8 cellular contexts compared by ENCODE assay signal in the genomic region with DNA sequence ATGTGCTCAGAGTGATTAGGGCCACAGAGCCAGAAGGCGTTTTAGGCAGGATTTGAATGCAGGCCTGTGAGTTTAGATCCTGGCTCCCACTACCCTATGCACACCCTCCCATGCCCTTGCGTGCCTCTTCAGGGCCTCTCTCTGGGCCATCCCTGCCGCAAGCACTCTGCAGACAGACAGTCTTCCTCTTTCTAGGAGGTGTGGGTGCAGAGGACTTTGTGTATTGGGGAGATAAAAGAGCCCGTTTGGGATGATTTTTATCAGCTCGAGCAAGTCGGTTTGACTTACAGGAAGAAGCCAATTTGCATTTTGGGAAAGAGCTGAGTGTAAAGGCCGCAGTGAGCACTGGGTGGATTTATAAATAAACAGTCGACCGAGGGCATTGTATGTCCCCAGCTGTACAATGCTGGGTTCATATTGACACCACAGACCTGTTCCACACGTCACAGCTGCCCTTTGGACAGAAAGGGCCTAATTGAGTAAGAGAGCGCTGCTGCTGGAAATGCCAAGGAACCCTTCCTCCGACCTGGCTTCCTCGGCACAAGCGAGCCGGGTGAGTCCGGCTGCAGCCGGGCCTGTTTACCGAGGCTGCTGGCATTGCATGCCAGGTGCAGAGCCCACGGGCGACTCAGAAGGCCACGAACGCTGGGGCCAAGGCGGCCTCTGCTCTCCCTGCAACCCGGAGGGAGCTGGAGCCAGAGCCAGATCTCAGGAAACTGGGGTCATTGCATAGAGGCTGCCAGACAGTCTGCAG. TPM values are rescaled to one million over a fixed set of nuclear protein-coding genes. Genes with fewer than 3 reads are reported as not detected.
DNase-seq lines count a peak whose midpoint lies in the region; ATAC-seq, FAIRE-seq and TF ChIP-seq lines count a peak whose summit lies in the region.

No MANE protein-coding gene starts in this region.

- TF ChIP-seq CTCF in IMR-90 (conservative IDR thresholded peaks at IDR 0.05; ENCODE audit: low read depth, low read length) (no peak), body of pancreas (IDR thresholded peaks at IDR 0.05) (no peak)

- H3K9me3 ChIP-seq in IMR-90 (ENCODE audit: control insufficient read depth, insufficient read depth, low read length), result no peaks in the 10 kb centered on the region
- H3K9me3 ChIP-seq in body of pancreas, result no peaks in the 10 kb centered on the region
- H3K9me3 ChIP-seq in mesodermal cell (ENCODE audit: control insufficient read depth, low read length), result no peaks in the 10 kb centered on the region

- peak overlapping the region; percentile 72 for H2AK5ac ChIP-seq in IMR-90 (ENCODE audit: low read depth, low read length)

- in situ Hi-C loops in IMR-90 (cut with MboI; ENCODE audit: low sequenced_read_pairs), result no loop called here

- H3K27ac ChIP-seq in IMR-90 (ENCODE audit: insufficient read depth, low read length) (peak overlapping the region; percentile 78), body of pancreas (peak overlapping the region; percentile 69 to 91 (median 82)), mesodermal cell (ENCODE audit: low read depth, low read length, severe bottlenecking) (peak overlapping the region; percentile 5)

- H2BK15ac ChIP-seq in IMR-90 (ENCODE audit: low read depth, low read length), result peak overlapping the region; percentile 48; the same call in 1 of the 3 replicates

- POLR2A ChIA-PET in IMR-90 (lab: Charles Lee; ENCODE audit: unreplicated experiment), result interaction anchor here (0.5 kb wide), 1 partner anchor 11 kb away, joined by 4 read pairs; no protein-coding TSS in a partner anchor

- H3K4me3 ChIP-seq in IMR-90 (ENCODE audit: insufficient read depth, low read depth, low read length) (no peak overlapping the region), body of pancreas (no peak overlapping the region), mesodermal cell (ENCODE audit: extremely low read depth, insufficient read depth, low read length, poor library complexity, severe bottlenecking) (no peak overlapping the region)

- H3K4ac ChIP-seq in IMR-90 (ENCODE audit: low read depth, low read length), result peak overlapping the region; percentile 78

- 0 out of 2 replicates have a peak overlapping the region, but pooled peaks have one; percentile 1 for H3K56ac ChIP-seq in IMR-90 (ENCODE audit: extremely low read depth, insufficient read depth, low read length)

- peaks cover 12 to 95% of the 10 kb centered on the region in 2 experiments; a peak in 3 of 4 replicates for H3K79me1 ChIP-seq in IMR-90 (ENCODE audit: low read depth in 1 of 2, low read length in 2 of 2)

- ATAC-seq in IMR-90 (ENCODE audit: low read depth) (peak; percentile 50), body of pancreas (peak; percentile 83), GM18511 (IDR thresholded peaks at IDR 0.05; ENCODE audit: unreplicated experiment) (no peak)

- H2AK9ac ChIP-seq in IMR-90 (replicated peaks; ENCODE audit: low read depth, low read length, poor library complexity), result peak overlapping the region; percentile 66

- 37% methylated on average over 20 of the region's 24 CpGs; no CpG with 5 or more reads in 1 of the 2 experiments for WGBS in IMR-90 (ENCODE audit: extremely low coverage in 2 of 2, insufficient read length in 1 of 2), 2 experiments
- 7 to 23% methylated on average over 14 to 24 of the region's 24 CpGs for WGBS in body of pancreas, 2 donors
- 84 to 88% methylated on average over 22 of the region's 24 CpGs for WGBS in mesodermal cell (ENCODE audit: insufficient coverage in 2 of 2), 2 experiments

- peak overlapping the region; percentile 12 for H3K4me2 ChIP-seq in IMR-90 (ENCODE audit: low read depth, low read length)

- dilution Hi-C loops in IMR-90 (cut with HindIII; ENCODE audit: low sequenced_read_pairs, unreplicated experiment), result no loop called here

- H3K14ac ChIP-seq in IMR-90 (replicated peaks; ENCODE audit: low read depth, low read length), result peak overlapping the region; percentile 91

- H3K4me1 ChIP-seq in IMR-90 (ENCODE audit: control insufficient read depth, insufficient read depth, low read length) (peaks cover 62% of the 10 kb centered on the region), body of pancreas (peaks cover 82% of the 10 kb centered on the region), mesodermal cell (ENCODE audit: control insufficient read depth, insufficient read depth, low read length, poor library complexity, severe bottlenecking) (peaks cover 63% of the 10 kb centered on the region)

- CTCF ChIA-PET in IMR-90 (lab: Yijun Ruan, JAX), result no interaction called here

- no peak for TF ChIP-seq RAD21 in IMR-90 (IDR thresholded peaks at IDR 0.05; ENCODE audit: low read length)

- peaks cover 17% of the 10 kb centered on the region; the same call in 1 of the 2 replicates for H3K36me3 ChIP-seq in IMR-90 (ENCODE audit: control insufficient read depth, insufficient read depth, low read length)
- H3K36me3 ChIP-seq in body of pancreas (replicated peaks in 1 of 2; ENCODE audit: insufficient read depth in 1 of 2, low read depth in 2 of 2), result no peaks in the 10 kb centered on the region
- H3K36me3 ChIP-seq in mesodermal cell (ENCODE audit: control insufficient read depth, insufficient read depth, low read length), result peaks cover 56% of the 10 kb centered on the region

- H2BK120ac ChIP-seq in IMR-90 (ENCODE audit: low read depth, low read length), result peak overlapping the region; percentile 74

- peaks cover 99% of the 10 kb centered on the region for H4K20me1 ChIP-seq in IMR-90 (ENCODE audit: insufficient read depth, low read length)

- peak overlapping the region; percentile 4; the same call in 1 of the 2 replicates for H3K18ac ChIP-seq in IMR-90 (ENCODE audit: low read depth, low read length)

- peak overlapping the region; percentile 79 for H4K91ac ChIP-seq in IMR-90 (ENCODE audit: insufficient read depth, low read depth, low read length)

- 0 out of 2 replicates have a peak overlapping the region, but pooled peaks have one; percentile 3 for H2BK20ac ChIP-seq in IMR-90 (ENCODE audit: low read depth, low read length)

- DNase-seq in GM12891 (ENCODE audit: insufficient read length, low spot score), result no peak
- DNase-seq in IMR-90, result peak; percentile 81
- DNase-seq in body of pancreas, result peak; percentile 77 to 93 (median 88)
- DNase-seq in NCI-H1105 treated with DMSO at 0.1 percent for 48 hours (lab: John Stamatoyannopoulos, UW), result no peak
- no peak for DNase-seq in GM03348 (ENCODE audit: low spot score)
- no peak for DNase-seq in NCI-H1105 (lab: John Stamatoyannopoulos, UW)

- peak overlapping the region; percentile 27 to 73; a peak in 3 of 4 replicates for H4K8ac ChIP-seq in IMR-90 (ENCODE audit: low read depth in 2 of 2, low read length in 2 of 2)

- intact Hi-C loops in IMR-90 (cut with micrococcal nuclease) (no loop called here), body of pancreas (cut with DNase I) (no loop called here)

- peaks cover 78% of the 10 kb centered on the region for H3K9me1 ChIP-seq in IMR-90 (ENCODE audit: insufficient read depth, low read length)

- TF ChIP-seq POLR2A in GM12891 (IDR thresholded peaks at IDR 0.05; ENCODE audit: low read depth, low read length), result no peak
- no peak for TF ChIP-seq POLR2A in IMR-90 (IDR thresholded peaks at IDR 0.05; ENCODE audit: low read depth, low read length)
- peak in 1 of 3 donors; percentile 4 for TF ChIP-seq POLR2A in body of pancreas (IDR thresholded peaks at IDR 0.05)

- no peak overlapping the region for H4K5ac ChIP-seq in IMR-90 (ENCODE audit: low read depth, low read length)

- peak overlapping the region; percentile 13 for H2AFZ ChIP-seq in IMR-90 (replicated peaks; ENCODE audit: low read length, poor library complexity)

- 0 out of 2 replicates have a peak overlapping the region, but pooled peaks have one; percentile 3 for H3K9ac ChIP-seq in IMR-90 (ENCODE audit: low read depth, low read length)

- no TSS peak for BruUV-seq in IMR-90 (replicated peaks; lab: Mats Ljungman, UMichigan)

- H3K23ac ChIP-seq in IMR-90 (ENCODE audit: low read depth, low read length), result peak overlapping the region; percentile 79

- peak overlapping the region; percentile 64 for H2BK5ac ChIP-seq in IMR-90 (ENCODE audit: low read depth, low read length, poor library complexity, severe bottlenecking)

- no peaks in the 10 kb centered on the region for H3K27me3 ChIP-seq in IMR-90 (ENCODE audit: control insufficient read depth, insufficient read depth, low read length)
- no peaks in the 10 kb centered on the region for H3K27me3 ChIP-seq in body of pancreas

- FAIRE-seq in GM12891 (lab: Jason Lieb, UNC), result peak; percentile 87

TF ChIP-seq in GM12891, 5 proteins besides CTCF, POLR2A, EP300 and RAD21:
- no peak for TF ChIP-seq POLR2AphosphoS5 (IDR thresholded peaks at IDR 0.05; ENCODE audit: low read depth, low read length)
- TF ChIP-seq SPI1 (IDR thresholded peaks at IDR 0.05; ENCODE audit: low read depth, low read length), result peak; percentile 36; the same call in 1 of the 2 replicates
TF ChIP-seq in GM12891: peak in this region for 1.

TF ChIP-seq in IMR-90, 13 proteins besides CTCF, POLR2A, EP300 and RAD21:
- TF ChIP-seq CEBPB (IDR thresholded peaks at IDR 0.05; ENCODE audit: low read depth, low read length) (peak; percentile 66), BHLHE40 (IDR thresholded peaks at IDR 0.05; ENCODE audit: low read depth, low read length) (no peak)

RNA-seq across cellular contexts. Expression of a gene that starts 25.1 kb away (rescaled TPM):
- polyA plus RNA-seq in GM12891 (2012; ENCODE audit: low read depth, missing spikeins), result 21.2 TPM
- total RNA-seq in IMR-90 (2012; rRNA removed), result 6.6 and 6.7 TPM in 2 replicates
- polyA plus RNA-seq in IMR-90 (2012; rRNA removed), result 43.2 and 48.7 TPM in 2 replicates
- 39.5 and 51.2 TPM in 2 replicates for polyA plus RNA-seq in IMR-90 (2012; cell fraction: cytosol; rRNA removed)
- polyA plus RNA-seq in IMR-90 (2012; cell fraction: nucleus; rRNA removed; ENCODE audit: low replicate concordance), result 57.0 and 113 TPM in 2 replicates
- total RNA-seq in body of pancreas, result 10 to 100 TPM; 27.2 to 42.2 TPM
- 53.5 TPM for polyA plus RNA-seq in mesodermal cell (2013, experiment 1 of 2)
- 52.9 TPM for polyA plus RNA-seq in mesodermal cell (2013, experiment 2 of 2)

Comparison
In these comparisons a context has a peak if more than half of its experiments do, and no peak if none do; other contexts are left out.
1. DNase-seq: peak in IMR-90 (single experiment) and body of pancreas (4 of 4); none in GM12891 (single experiment), NCI-H1105 treated with DMSO at 0.1 percent for 48 hours (single experiment), GM03348 (single experiment) and NCI-H1105 (single experiment).
2. H3K27ac ChIP-seq: peak in every context shown above with its lines; median percentile 82 in body of pancreas; 78 in IMR-90; 5 in mesodermal cell.